In the genomic region with DNA sequence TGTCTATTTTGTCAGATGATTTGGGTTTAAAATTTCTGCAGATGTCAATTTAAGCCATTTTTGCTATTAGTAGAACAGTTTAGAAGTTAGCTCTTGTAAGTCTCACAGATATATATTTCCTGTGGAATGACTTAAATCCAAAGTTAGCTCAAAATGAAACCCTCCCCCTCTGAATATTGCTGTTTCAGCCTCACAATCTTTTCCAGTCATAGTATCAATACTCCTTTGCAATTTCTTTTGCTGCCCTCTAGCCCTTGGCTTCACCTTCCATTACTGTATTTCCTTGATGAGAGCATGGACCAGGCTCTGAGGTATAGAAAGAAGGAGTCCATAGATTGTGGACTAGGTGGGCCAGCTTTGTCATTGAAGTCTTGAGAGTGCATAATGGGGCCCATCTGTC, we compare ENCODE assay signal across 32 cellular contexts.
"Had no signal": no experiment of that assay in that cellular context is flagged by ENCODE, and none has a peak within 500 bp of the region (broad histone marks: within the 10 kb centered on the region; RNA-seq: fewer than 3 reads in every experiment).

No MANE protein-coding gene starts in this region.

- H3K27me3 ChIP-seq: MG63, Peyer's patch, SJSA1 had no signal

- H3K27ac ChIP-seq: Peyer's patch, SJSA1 had no signal

- H3K36me3 ChIP-seq: MG63, Peyer's patch, SJSA1 had no signal

- H3K9ac ChIP-seq: SK-N-SH had no signal

- H3K27ac Mint-ChIP-seq: activated CD4-positive, alpha-beta memory T cell treated with anti-CD3 and anti-CD28 coated beads, Interleukin-2, amount 10 ng/mL, durations not matched to agents 7 days and 5 days; activated naive CD4-positive, alpha-beta T cell treated with anti-CD3 and anti-CD28 coated beads, Interleukin-2, amount 10 ng/mL, durations not matched to agents 7 days and 5 days; activated naive CD8-positive, alpha-beta T cell; activated naive CD8-positive, alpha-beta T cell treated with anti-CD3 and anti-CD28 coated beads, Interleukin-2, amount 50 U/mL, for 24 hours; activated T-cell treated with anti-CD3 and anti-CD28 coated beads, Interleukin-2, amount 50 U/mL, for 24 hours; T-helper 1 cell treated with Interleukin-12 subunit alpha and Interleukin-12 subunit beta and Interleukin-4 antibody, amounts not matched to agents 30 μg/mL and 1 μg/mL, for 36 hours; T-helper 2 cell treated with Interferon-gamma antibody and Interleukin-4, amounts not matched to agents 5 μg/mL and 100 μg/mL, for 36 hours; WTC11 had no signal

- DNase-seq: activated CD4-positive, alpha-beta memory T cell treated with anti-CD3 and anti-CD28 coated beads, Interleukin-2, amount 10 ng/mL, durations not matched to agents 7 days and 5 days; activated CD4-positive, alpha-beta T cell treated with anti-CD3 and anti-CD28 coated beads for 4 hours; activated effector memory CD4-positive, alpha-beta T cell treated with Interleukin-2 at 50 U/mL for 16 hours; activated naive CD4-positive, alpha-beta T cell treated with anti-CD3 and anti-CD28 coated beads, Interleukin-2, amount 10 ng/mL, durations not matched to agents 7 days and 5 days; activated naive CD8-positive, alpha-beta T cell treated with anti-CD3 and anti-CD28 coated beads, Interleukin-2, amount 50 U/mL, for 24 hours; activated T-cell treated with anti-CD3 and anti-CD28 coated beads, Interleukin-2, amount 50 U/mL, for 24 hours; anterior cingulate cortex; cerebellar nuclear complex; Kasumi-1; KBM-7; MG63; NCI-H1048; NCI-H1105 treated with DMSO at 0.1 percent for 48 hours; NCI-H1436 treated with DMSO at 0.1 percent for 48 hours; NCI-H1694 treated with DMSO at 0.1 percent for 48 hours; NCI-H2029; NCI-H510A; NCI-H526; NCI-H748 treated with DMSO at 0.1 percent for 48 hours; NK-92 treated with Interleukin-12 subunit alpha and Interleukin-12 subunit beta, amount 100 ng/mL, for 24 hours; PC-3; Peyer's patch; RPMI8226; SHP77 treated with DMSO at 0.1 percent for 48 hours; SK-N-SH had no signal

- H3K27me3 Mint-ChIP-seq: activated CD4-positive, alpha-beta memory T cell treated with anti-CD3 and anti-CD28 coated beads, Interleukin-2, amount 10 ng/mL, durations not matched to agents 7 days and 5 days; activated naive CD4-positive, alpha-beta T cell treated with anti-CD3 and anti-CD28 coated beads, Interleukin-2, amount 10 ng/mL, durations not matched to agents 7 days and 5 days; activated naive CD8-positive, alpha-beta T cell; activated naive CD8-positive, alpha-beta T cell treated with anti-CD3 and anti-CD28 coated beads, Interleukin-2, amount 50 U/mL, for 24 hours; activated T-cell treated with anti-CD3 and anti-CD28 coated beads, Interleukin-2, amount 50 U/mL, for 24 hours; brain had no signal

- ATAC-seq: activated CD4-positive, CD25-positive, alpha-beta regulatory T cell treated with anti-CD3 and anti-CD28 coated beads, Interleukin-2, amount 50 U/mL, for 24 hours; activated naive CD8-positive, alpha-beta T cell treated with anti-CD3 and anti-CD28 coated beads, Interleukin-2, amount 50 U/mL, for 24 hours; PC-3; WTC11 had no signal

- H3K4me1 ChIP-seq: Peyer's patch, SJSA1 had no signal

- H3K9me3 ChIP-seq: MG63, Peyer's patch, SJSA1 had no signal

- H3K4me2 ChIP-seq: SK-N-SH had no signal

- H3K4me3 ChIP-seq: MG63, Peyer's patch, SJSA1 had no signal

- H3K4me3 Mint-ChIP-seq: activated CD4-positive, alpha-beta memory T cell treated with anti-CD3 and anti-CD28 coated beads, Interleukin-2, amount 10 ng/mL, durations not matched to agents 7 days and 5 days; activated naive CD4-positive, alpha-beta T cell treated with anti-CD3 and anti-CD28 coated beads, Interleukin-2, amount 10 ng/mL, durations not matched to agents 7 days and 5 days; activated naive CD8-positive, alpha-beta T cell; activated naive CD8-positive, alpha-beta T cell treated with anti-CD3 and anti-CD28 coated beads, Interleukin-2, amount 50 U/mL, for 24 hours; activated T-cell treated with anti-CD3 and anti-CD28 coated beads, Interleukin-2, amount 50 U/mL, for 24 hours; brain; T-helper 1 cell treated with Interleukin-12 subunit alpha and Interleukin-12 subunit beta and Interleukin-4 antibody, amounts not matched to agents 30 μg/mL and 1 μg/mL, for 36 hours; T-helper 2 cell treated with Interferon-gamma antibody and Interleukin-4, amounts not matched to agents 5 μg/mL and 100 μg/mL, for 36 hours; WTC11 had no signal
